ENCODE assay signal across 8 cellular contexts in the genomic region with DNA sequence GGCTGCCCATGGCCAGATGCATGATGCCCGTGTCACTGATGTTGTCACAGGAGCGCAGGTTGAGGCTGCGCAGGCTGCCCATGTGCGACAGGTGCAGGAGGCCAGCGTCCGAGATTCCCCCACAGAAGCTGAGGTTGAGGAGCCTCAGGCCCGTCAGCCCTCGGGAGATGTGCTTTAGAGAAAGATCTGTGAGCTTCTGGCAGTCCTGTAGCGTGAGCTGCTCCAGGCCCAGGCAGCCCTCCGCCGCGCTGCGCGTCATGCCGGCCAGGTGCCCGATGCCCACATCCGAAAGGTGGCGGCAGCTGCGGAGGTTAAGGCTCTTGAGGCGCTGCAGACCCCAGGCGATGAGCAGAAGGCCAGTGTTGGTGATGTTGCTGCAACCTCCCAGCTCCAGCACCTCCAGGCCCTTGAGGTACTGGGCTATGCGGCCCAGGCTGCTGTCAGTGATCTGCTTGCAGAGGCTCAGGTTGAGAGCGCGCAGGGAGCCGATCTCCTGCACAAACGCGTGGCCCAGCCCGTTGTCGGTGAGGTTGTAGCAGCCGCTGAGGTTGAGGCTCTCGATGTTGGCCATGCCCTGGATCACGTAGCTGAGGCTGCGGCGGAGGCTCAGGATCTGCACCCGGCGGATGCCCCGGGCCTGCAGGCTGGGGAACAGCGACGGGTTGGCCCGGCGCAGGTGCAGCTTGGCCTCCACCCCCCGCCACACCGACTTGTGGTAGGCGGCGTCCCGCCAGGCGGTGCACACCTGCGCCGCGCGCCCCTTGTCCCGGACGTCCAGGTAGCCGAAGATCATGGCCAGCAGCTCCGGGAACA. TPM values are rescaled to one million over a fixed set of nuclear protein-coding genes. Genes with fewer than 3 reads are reported as not detected.
DNase-seq lines count a peak whose midpoint lies in the region; ATAC-seq and TF ChIP-seq lines count a peak whose summit lies in the region.

No MANE protein-coding gene starts in this region.

- intact Hi-C loops in left cardiac atrium (cut with DNase I): loop anchor here in 1 of 2 donors (5.0 kb wide), 1 partner anchor 476 kb away; no protein-coding TSS in a partner anchor

- peaks cover 25% of the 10 kb centered on the region for H3K36me3 Mint-ChIP-seq in activated naive CD8-positive, alpha-beta T cell treated with anti-CD3 and anti-CD28 coated beads for 36 hours

- no peaks in the 10 kb centered on the region for H3K27me3 Mint-ChIP-seq in activated naive CD8-positive, alpha-beta T cell treated with anti-CD3 and anti-CD28 coated beads for 36 hours

- H3K4me3 ChIP-seq in RWPE2 (ENCODE audit: severe bottlenecking) (peak overlapping the region; percentile 100), rectal smooth muscle tissue (ENCODE audit: low read length) (peak overlapping the region; percentile 93)

- peak overlapping the region; percentile 92 for H3K27ac Mint-ChIP-seq in activated naive CD8-positive, alpha-beta T cell treated with anti-CD3 and anti-CD28 coated beads for 36 hours

- H3K4me3 Mint-ChIP-seq in activated naive CD8-positive, alpha-beta T cell treated with anti-CD3 and anti-CD28 coated beads for 36 hours: peak overlapping the region; percentile 92

- H3K9me3 Mint-ChIP-seq in activated naive CD8-positive, alpha-beta T cell treated with anti-CD3 and anti-CD28 coated beads for 36 hours: no peaks in the 10 kb centered on the region

- H3K36me3 ChIP-seq in RWPE2 (ENCODE audit: low read depth) (peaks cover 7% of the 10 kb centered on the region; the same call in 1 of the 2 replicates), rectal smooth muscle tissue (ENCODE audit: control insufficient read depth, insufficient read depth, low read length) (no peaks in the 10 kb centered on the region)

- in situ Hi-C loops in ACHN (cut with HindIII; ENCODE audit: low pct_ligation_motif_present, low pct_unique_long_range_greater_than_20kb, low sequenced_read_pairs): no loop called here

- peak; percentile 22 for ATAC-seq in GM19025 (IDR thresholded peaks at IDR 0.05; ENCODE audit: low read depth, unreplicated experiment)
- peak; percentile 24 for ATAC-seq in HG03280 (IDR thresholded peaks at IDR 0.05; ENCODE audit: unreplicated experiment)
- peak; percentile 37 for ATAC-seq in RWPE2 (ENCODE audit: low read depth)
- peak; percentile 8 to 11 for ATAC-seq in left cardiac atrium

- H3K9ac ChIP-seq in rectal smooth muscle tissue (ENCODE audit: low read length): peak overlapping the region; percentile 20

- peaks cover 41% of the 10 kb centered on the region for H3K4me1 Mint-ChIP-seq in activated naive CD8-positive, alpha-beta T cell treated with anti-CD3 and anti-CD28 coated beads for 36 hours

- peak; percentile 58 for DNase-seq in ACHN
- DNase-seq in RWPE2 (ENCODE audit: low spot score): peak; percentile 81
- peak; percentile 64 for DNase-seq in activated naive CD8-positive, alpha-beta T cell treated with anti-CD3 and anti-CD28 coated beads for 36 hours
- peak; percentile 48 for DNase-seq in left cardiac atrium
- no peak for DNase-seq in GOT3 (lab: John Stamatoyannopoulos, UW)

- H3K27ac ChIP-seq in RWPE2 (ENCODE audit: poor library complexity, severe bottlenecking) (peak overlapping the region; percentile 83), rectal smooth muscle tissue (ENCODE audit: low read depth, low read length) (peak overlapping the region; percentile 78)

- H3K4me1 ChIP-seq in RWPE2 (ENCODE audit: insufficient read depth, poor library complexity, severe bottlenecking) (peaks cover 23% of the 10 kb centered on the region), rectal smooth muscle tissue (ENCODE audit: control insufficient read depth, insufficient read depth, low read length) (peaks cover 24% of the 10 kb centered on the region)

- H3K27me3 ChIP-seq in RWPE2 (ENCODE audit: insufficient read depth, poor library complexity, severe bottlenecking): no peaks in the 10 kb centered on the region
- H3K27me3 ChIP-seq in rectal smooth muscle tissue (ENCODE audit: control insufficient read depth, insufficient read depth, low read length): no peaks in the 10 kb centered on the region

- H3K9me3 ChIP-seq in RWPE2 (ENCODE audit: severe bottlenecking): no peaks in the 10 kb centered on the region

- TF ChIP-seq CTCF in RWPE2 (IDR thresholded peaks at IDR 0.05; ENCODE audit: poor library complexity, severe bottlenecking): no peak

RNA-seq across cellular contexts. Expression of a gene that starts 0.9 kb away (rescaled TPM):
- 10 to 100 TPM; 18.4 to 18.8 TPM for total RNA-seq in activated naive CD8-positive, alpha-beta T cell treated with anti-CD3 and anti-CD28 coated beads for 36 hours
- 1 to 10 TPM; 7.0 to 7.6 TPM for total RNA-seq in left cardiac atrium

RNA-seq across cellular contexts. Expression of a gene that starts 35.6 kb away (rescaled TPM):
- total RNA-seq in activated naive CD8-positive, alpha-beta T cell treated with anti-CD3 and anti-CD28 coated beads for 36 hours: under 1 TPM; 0.08 to 0.19 TPM
- 1 to 10 TPM; 1.8 to 5.0 TPM for total RNA-seq in left cardiac atrium
